In the genomic region with DNA sequence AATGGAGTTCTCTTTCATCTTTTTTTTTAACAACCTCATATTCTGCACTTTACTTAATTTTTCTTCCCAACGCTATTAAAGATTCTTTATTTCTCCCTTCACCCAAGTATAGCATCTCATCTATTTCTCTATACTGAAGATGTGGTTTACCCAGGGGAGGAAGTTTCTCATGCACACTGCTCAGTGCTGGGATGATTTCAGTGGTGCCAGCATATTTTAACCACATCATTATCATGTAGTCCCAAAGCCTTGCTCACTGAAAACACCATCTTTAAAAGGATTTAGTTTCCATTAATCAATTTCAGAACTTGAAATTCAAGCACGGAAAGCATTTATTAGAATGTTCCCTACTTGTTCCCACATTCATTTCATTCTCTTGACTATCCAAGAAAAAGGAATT, we compare ENCODE assay signal across 2 cellular contexts.
TF ChIP-seq lines count a peak whose summit lies in the region.

No MANE protein-coding gene starts in this region.

TF ChIP-seq in H1, 55 proteins besides CTCF, POLR2A, EP300 and RAD21:
- TF ChIP-seq RFX5 (IDR thresholded peaks at IDR 0.05; ENCODE audit: borderline replicate concordance, low read depth, low read length) (no peak), GABPA (IDR thresholded peaks at IDR 0.05; ENCODE audit: borderline replicate concordance, insufficient read depth, low read length) (no peak)

TF ChIP-seq in HepG2, 621 proteins besides CTCF, POLR2A, EP300 and RAD21:
- no peak for TF ChIP-seq ZNF598 (CRISPR knock-in tag; IDR thresholded peaks at IDR 0.05; ENCODE audit: borderline replicate concordance)
- TF ChIP-seq, protein P1, sequence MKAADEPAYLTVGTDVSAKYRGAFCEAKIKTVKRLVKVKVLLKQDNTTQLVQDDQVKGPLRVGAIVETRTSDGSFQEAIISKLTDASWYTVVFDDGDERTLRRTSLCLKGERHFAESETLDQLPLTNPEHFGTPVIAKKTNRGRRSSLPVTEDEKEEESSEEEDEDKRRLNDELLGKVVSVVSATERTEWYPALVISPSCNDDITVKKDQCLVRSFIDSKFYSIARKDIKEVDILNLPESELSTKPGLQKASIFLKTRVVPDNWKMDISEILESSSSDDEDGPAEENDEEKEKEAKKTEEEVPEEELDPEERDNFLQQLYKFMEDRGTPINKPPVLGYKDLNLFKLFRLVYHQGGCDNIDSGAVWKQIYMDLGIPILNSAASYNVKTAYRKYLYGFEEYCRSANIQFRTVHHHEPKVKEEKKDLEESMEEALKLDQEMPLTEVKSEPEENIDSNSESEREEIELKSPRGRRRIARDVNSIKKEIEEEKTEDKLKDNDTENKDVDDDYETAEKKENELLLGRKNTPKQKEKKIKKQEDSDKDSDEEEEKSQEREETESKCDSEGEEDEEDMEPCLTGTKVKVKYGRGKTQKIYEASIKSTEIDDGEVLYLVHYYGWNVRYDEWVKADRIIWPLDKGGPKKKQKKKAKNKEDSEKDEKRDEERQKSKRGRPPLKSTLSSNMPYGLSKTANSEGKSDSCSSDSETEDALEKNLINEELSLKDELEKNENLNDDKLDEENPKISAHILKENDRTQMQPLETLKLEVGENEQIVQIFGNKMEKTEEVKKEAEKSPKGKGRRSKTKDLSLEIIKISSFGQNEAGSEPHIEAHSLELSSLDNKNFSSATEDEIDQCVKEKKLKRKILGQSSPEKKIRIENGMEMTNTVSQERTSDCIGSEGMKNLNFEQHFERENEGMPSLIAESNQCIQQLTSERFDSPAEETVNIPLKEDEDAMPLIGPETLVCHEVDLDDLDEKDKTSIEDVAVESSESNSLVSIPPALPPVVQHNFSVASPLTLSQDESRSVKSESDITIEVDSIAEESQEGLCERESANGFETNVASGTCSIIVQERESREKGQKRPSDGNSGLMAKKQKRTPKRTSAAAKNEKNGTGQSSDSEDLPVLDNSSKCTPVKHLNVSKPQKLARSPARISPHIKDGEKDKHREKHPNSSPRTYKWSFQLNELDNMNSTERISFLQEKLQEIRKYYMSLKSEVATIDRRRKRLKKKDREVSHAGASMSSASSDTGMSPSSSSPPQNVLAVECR (CRISPR knock-in tag; IDR thresholded peaks at IDR 0.05; ENCODE audit: borderline replicate concordance), result no peak
- no peak for TF ChIP-seq MEIS2 (CRISPR knock-in tag; IDR thresholded peaks at IDR 0.05)
- no peak for TF ChIP-seq DR1 (CRISPR knock-in tag; IDR thresholded peaks at IDR 0.05)
- TF ChIP-seq MAFG (CRISPR knock-in tag; IDR thresholded peaks at IDR 0.05), result no peak
- TF ChIP-seq ZFAT (CRISPR knock-in tag; conservative IDR thresholded peaks at IDR 0.05), result no peak
- no peak for TF ChIP-seq ARNTL (CRISPR knock-in tag; IDR thresholded peaks at IDR 0.05)
